Comparison of ENCODE assay signal across 8 cellular contexts in genomic region chr16:58000706-58001676, GRCh38. TPM values are rescaled to one million over a fixed set of nuclear protein-coding genes. Genes with fewer than 3 reads are reported as not detected.
A peak's percentile ranks its signal among the peaks of the same experiment; 100 is the strongest.
DNase-seq lines count a peak whose midpoint lies in the region; ATAC-seq and TF ChIP-seq lines count a peak whose summit lies in the region.

Gene USB1 (plus strand): TSS chr16:58001407. CDS start chr16:58001484, 77 bp downstream.

- H3K27ac ChIP-seq in OCI-LY3 (ENCODE audit: low read length) (peak within 1 kb of the TSS; percentile 43), esophagus (ENCODE audit: low read depth in 2 of 2, low read length in 1 of 2) (peak within 1 kb of the TSS; percentile 87 to 92), muscle layer of duodenum (ENCODE audit: low read length) (peak within 1 kb of the TSS; percentile 63)

- H3K4me3 ChIP-seq in OCI-LY3 (ENCODE audit: low read length) = peak within 1 kb of the TSS; percentile 92
- H3K4me3 ChIP-seq in esophagus (ENCODE audit: low read depth in 1 of 2, low read length in 2 of 2) = peak within 1 kb of the TSS; percentile 56 to 85
- peak within 1 kb of the TSS; percentile 76 to 89 for H3K4me3 ChIP-seq in muscle layer of duodenum (ENCODE audit: low read depth in 1 of 2, low read length in 2 of 2)

- H2AFZ ChIP-seq in OCI-LY3 (ENCODE audit: low read depth, low read length) = peak within 1 kb of the TSS; percentile 97

- peak within 1 kb of the TSS; percentile 90 for H3K4me2 ChIP-seq in OCI-LY3 (ENCODE audit: low read length)

- in situ Hi-C loops in Caki2 (cut with HindIII; ENCODE audit: low pct_unique_long_range_greater_than_20kb, low sequenced_read_pairs) = no loop called here

- H3K27me3 ChIP-seq in OCI-LY3 (ENCODE audit: low read depth, low read length) = no peaks in the 10 kb centered on the region
- no peaks in the 10 kb centered on the region for H3K27me3 ChIP-seq in esophagus (ENCODE audit: control insufficient read depth in 1 of 2, insufficient read depth in 2 of 2, low read length in 2 of 2)
- no peaks in the 10 kb centered on the region for H3K27me3 ChIP-seq in muscle layer of duodenum (ENCODE audit: low read depth, low read length)

- H4K20me1 ChIP-seq in OCI-LY3 (ENCODE audit: insufficient read depth, low read length) = no peaks in the 10 kb centered on the region

- WGBS in esophagus, 2 donors = 0 to 1% methylated on average over 58 to 81 of the region's 81 CpGs

- ATAC-seq in GM19455 (IDR thresholded peaks at IDR 0.05; ENCODE audit: unreplicated experiment) = peak; percentile 76

- H3K4me1 ChIP-seq in OCI-LY3 (ENCODE audit: low read length) = peaks cover 22% of the 10 kb centered on the region
- H3K4me1 ChIP-seq in esophagus (ENCODE audit: control insufficient read depth in 2 of 2, insufficient read depth in 2 of 2, low read length in 1 of 2) = peaks cover 2 to 15% of the 10 kb centered on the region in 2 donors
- H3K4me1 ChIP-seq in muscle layer of duodenum (ENCODE audit: control insufficient read depth in 1 of 2, insufficient read depth in 2 of 2, low read length in 2 of 2) = peaks cover 8 to 24% of the 10 kb centered on the region in 2 donors

- H3K79me2 ChIP-seq in OCI-LY3 (ENCODE audit: low read length) = peaks cover 3% of the 10 kb centered on the region; the same call in 1 of the 2 replicates

- H3K9ac ChIP-seq in OCI-LY3 (ENCODE audit: low read length) = peak within 1 kb of the TSS; percentile 81

- DNase-seq in Caki2 (ENCODE audit: low read depth) (peak; percentile 85), HK-2 (ENCODE audit: unreplicated experiment) (peak; percentile 92)
- peak; percentile 90 for DNase-seq in activated T-cell treated with anti-CD3 and anti-CD28 coated beads, Interleukin-2, amount 50 U/mL, for 1 hour
- DNase-seq in stimulated activated CD8-positive, alpha-beta memory T cell treated with anti-CD3 and anti-CD28 coated beads, Interleukin-7, amount 100 ng/mL, for 48 hours (ENCODE audit: extremely low read depth in 1 of 2, low read depth in 1 of 2) = peak; percentile 69 to 79

- H3K9me3 ChIP-seq in OCI-LY3 (ENCODE audit: insufficient read depth, low read length) = no peaks in the 10 kb centered on the region
- H3K9me3 ChIP-seq in esophagus (ENCODE audit: control insufficient read depth in 2 of 2, insufficient read depth in 1 of 2, low read depth in 1 of 2, low read length in 1 of 2) = no peaks in the 10 kb centered on the region
- H3K9me3 ChIP-seq in muscle layer of duodenum (ENCODE audit: control insufficient read depth in 1 of 2, low read length in 2 of 2) = no peaks in the 10 kb centered on the region

- peak; percentile 53 for TF ChIP-seq CTCF in OCI-LY3 (IDR thresholded peaks at IDR 0.05; ENCODE audit: low read depth, low read length)

- H3K36me3 ChIP-seq in OCI-LY3 (replicated peaks; ENCODE audit: low read depth, low read length) (peaks cover 3% of the 10 kb centered on the region), esophagus (ENCODE audit: control insufficient read depth in 2 of 2, insufficient read depth in 2 of 2, low read length in 1 of 2) (peaks cover 10 to 21% of the 10 kb centered on the region in 2 donors), muscle layer of duodenum (ENCODE audit: control insufficient read depth in 1 of 2, insufficient read depth in 2 of 2, low read length in 2 of 2) (peaks cover 13 to 27% of the 10 kb centered on the region in 2 donors)

RNA-seq across cellular contexts. Expression of gene USB1, which starts in this region (rescaled TPM):
- total RNA-seq in Caki2 (2014; rRNA removed; shearing (Covaris generic); ENCODE audit: low replicate concordance) = 11.9 and 21.3 TPM in 2 replicates
- polyA plus RNA-seq in esophagus = 10 to 100 TPM in 1 of 2 donors, 1 to 10 TPM in 1; 8.5 to 15.8 TPM

Comparison
In these comparisons a context has a peak if more than half of its experiments do, and no peak if none do; other contexts are left out.
1. Peak in every context shown above with its lines: DNase-seq, ATAC-seq, H3K4me3 ChIP-seq and H3K27ac ChIP-seq.